In genomic region chr1:228867093-228867950, GRCh38 we compare ENCODE assay signal across 9 cellular contexts.
DNase-seq lines count a peak whose midpoint lies in the region; ATAC-seq and TF ChIP-seq lines count a peak whose summit lies in the region.
"Had no signal": no experiment of that assay in that cellular context is flagged by ENCODE, and none has a peak within 500 bp of the region (broad histone marks: within the 10 kb centered on the region; RNA-seq: fewer than 3 reads in every experiment).

No MANE protein-coding gene starts in this region.

- no peak overlapping the region for H2BK20ac ChIP-seq in IMR-90 (ENCODE audit: low read depth, low read length)

- H3K79me1 ChIP-seq in IMR-90 (ENCODE audit: low read depth in 1 of 2, low read length in 2 of 2), result no peaks in the 10 kb centered on the region

- no peak overlapping the region for H2AK5ac ChIP-seq in IMR-90 (ENCODE audit: low read depth, low read length)

- H3K9me3 ChIP-seq in IMR-90 (ENCODE audit: control insufficient read depth, insufficient read depth, low read length), result no peaks in the 10 kb centered on the region

- no peak overlapping the region for H3K56ac ChIP-seq in IMR-90 (ENCODE audit: extremely low read depth, insufficient read depth, low read length)

- no peak overlapping the region for H2BK120ac ChIP-seq in IMR-90 (ENCODE audit: low read depth, low read length)

- H3K4me2 ChIP-seq in IMR-90 (ENCODE audit: low read depth, low read length), result no peak overlapping the region

- no peak for TF ChIP-seq RAD21 in IMR-90 (IDR thresholded peaks at IDR 0.05; ENCODE audit: low read length)

- H3K23ac ChIP-seq in IMR-90 (ENCODE audit: low read depth, low read length), result no peak overlapping the region

- H4K91ac ChIP-seq in IMR-90 (ENCODE audit: insufficient read depth, low read depth, low read length), result no peak overlapping the region

- dilution Hi-C loops in IMR-90 (cut with HindIII; ENCODE audit: low sequenced_read_pairs, unreplicated experiment), result no loop called here

- no peak overlapping the region for H2AFZ ChIP-seq in IMR-90 (replicated peaks; ENCODE audit: low read length, poor library complexity)

- peaks cover 12% of the 10 kb centered on the region for H3K27me3 ChIP-seq in IMR-90 (ENCODE audit: control insufficient read depth, insufficient read depth, low read length)

- CTCF ChIA-PET in IMR-90 (lab: Yijun Ruan, JAX), result interaction anchor here (1.2 kb wide), 1 partner anchor 13 kb away, joined by 3 read pairs; no protein-coding TSS in a partner anchor

- ATAC-seq in IMR-90 (ENCODE audit: low read depth) (peak; percentile 41; the same call in 1 of the 2 replicates), GM19452 (IDR thresholded peaks at IDR 0.05; ENCODE audit: unreplicated experiment) (no peak)

- H3K36me3 ChIP-seq in IMR-90 (ENCODE audit: control insufficient read depth, insufficient read depth, low read length), result no peaks in the 10 kb centered on the region

- no peak for TF ChIP-seq CTCF in IMR-90 (conservative IDR thresholded peaks at IDR 0.05; ENCODE audit: low read depth, low read length)

- DNase-seq in CMK (ENCODE audit: low read depth) (peak; percentile 7), IMR-90 (peak; percentile 25), OCI-M2 (lab: John Stamatoyannopoulos, UW; ENCODE audit: unreplicated experiment) (peak; percentile 1), iris pigment epithelial cell (ENCODE audit: low read depth) (peak; percentile 48), NCI-H1048 (lab: John Stamatoyannopoulos, UW) (no peak), NOMO-1 treated with dmso at 0.1 percent for 144 hours (lab: John Stamatoyannopoulos, UW; ENCODE audit: unreplicated experiment) (no peak)
- no peak for DNase-seq in stimulated activated naive CD4-positive, alpha-beta T cell treated with Interleukin-2 at 50 U/mL for 16 hours (lab: John Stamatoyannopoulos, UW)
- DNase-seq: CD4-positive, alpha-beta memory T cell had no signal

- no CpG with 5 or more reads among the region's 7 CpGs for WGBS in IMR-90 (ENCODE audit: extremely low coverage in 2 of 2, insufficient read length in 1 of 2), 2 experiments

- H4K8ac ChIP-seq in IMR-90 (ENCODE audit: low read depth in 2 of 2, low read length in 2 of 2), result no peak overlapping the region

- no peak overlapping the region for H2AK9ac ChIP-seq in IMR-90 (replicated peaks; ENCODE audit: low read depth, low read length, poor library complexity)

- H3K4me3 ChIP-seq in IMR-90 (ENCODE audit: insufficient read depth, low read depth, low read length), result no peak overlapping the region

- no peak for TF ChIP-seq POLR2A in IMR-90 (IDR thresholded peaks at IDR 0.05; ENCODE audit: low read depth, low read length)

- peaks cover 16% of the 10 kb centered on the region; the same call in 1 of the 2 replicates for H3K4me1 ChIP-seq in IMR-90 (ENCODE audit: control insufficient read depth, insufficient read depth, low read length)

- no peaks in the 10 kb centered on the region for H4K20me1 ChIP-seq in IMR-90 (ENCODE audit: insufficient read depth, low read length)

- BruUV-seq in IMR-90 (replicated peaks; lab: Mats Ljungman, UMichigan), result no TSS peak

- POLR2A ChIA-PET in IMR-90 (lab: Charles Lee; ENCODE audit: unreplicated experiment), result no interaction called here

- no peaks in the 10 kb centered on the region for H3K9me1 ChIP-seq in IMR-90 (ENCODE audit: insufficient read depth, low read length)

- no peak overlapping the region for H3K4ac ChIP-seq in IMR-90 (ENCODE audit: low read depth, low read length)

- no peak overlapping the region for H2BK15ac ChIP-seq in IMR-90 (ENCODE audit: low read depth, low read length)

- in situ Hi-C loops in IMR-90 (cut with MboI; ENCODE audit: low sequenced_read_pairs), result no loop called here

- intact Hi-C loops in IMR-90 (cut with micrococcal nuclease), result no loop called here

- H3K9ac ChIP-seq in IMR-90 (ENCODE audit: low read depth, low read length), result no peak overlapping the region

- H3K14ac ChIP-seq in IMR-90 (replicated peaks; ENCODE audit: low read depth, low read length), result no peak overlapping the region

- no peak overlapping the region for H2BK5ac ChIP-seq in IMR-90 (ENCODE audit: low read depth, low read length, poor library complexity, severe bottlenecking)

- H4K5ac ChIP-seq in IMR-90 (ENCODE audit: low read depth, low read length), result no peak overlapping the region

- H3K18ac ChIP-seq in IMR-90 (ENCODE audit: low read depth, low read length), result no peak overlapping the region

- H3K27ac ChIP-seq in IMR-90 (ENCODE audit: insufficient read depth, low read length), result no peak overlapping the region

TF ChIP-seq in IMR-90, 13 proteins besides CTCF, POLR2A, EP300 and RAD21:
- no peak for TF ChIP-seq ELK1 (IDR thresholded peaks at IDR 0.05; ENCODE audit: borderline replicate concordance, low read depth, low read length)

Comparison
In these comparisons a context has a peak if more than half of its experiments do, and no peak if none do; other contexts are left out.
1. DNase-seq: peak in CMK (single experiment), IMR-90 (single experiment), OCI-M2 (single experiment) and iris pigment epithelial cell (single experiment); none in stimulated activated naive CD4-positive, alpha-beta T cell treated with Interleukin-2 at 50 U/mL for 16 hours (single experiment), NCI-H1048 (single experiment) and NOMO-1 treated with dmso at 0.1 percent for 144 hours (single experiment).